ENCODE assay signal across 14 cellular contexts in the genomic region with DNA sequence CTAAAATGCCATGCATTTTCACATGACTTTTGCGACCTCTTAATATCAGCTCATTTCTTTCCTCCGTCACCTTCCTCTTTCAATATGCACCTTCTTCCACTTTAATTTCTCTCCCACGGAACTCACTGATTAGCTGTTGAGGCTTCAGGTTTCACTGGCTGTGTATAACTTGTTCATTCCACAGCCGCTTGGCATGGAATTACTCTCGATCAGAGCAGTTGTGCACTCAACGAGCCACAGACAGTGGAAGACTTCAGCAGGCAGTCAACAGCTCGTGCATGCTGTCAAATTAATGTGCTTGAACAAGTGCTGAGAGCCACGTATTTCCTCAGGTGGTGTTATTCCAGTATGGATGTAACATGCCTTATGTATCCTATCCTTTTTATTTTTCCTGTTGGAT.
DNase-seq lines count a peak whose midpoint lies in the region; ATAC-seq, FAIRE-seq and TF ChIP-seq lines count a peak whose summit lies in the region.
"Had no signal": no experiment of that assay in that cellular context is flagged by ENCODE, and none has a peak within 500 bp of the region (broad histone marks: within the 10 kb centered on the region; RNA-seq: fewer than 3 reads in every experiment).

No MANE protein-coding gene starts in this region.

- H3K27me3 Mint-ChIP-seq in type B pancreatic cell, result peaks cover 10% of the 10 kb centered on the region
- H3K27me3 Mint-ChIP-seq: CD4-positive, alpha-beta memory T cell had no signal

- no peak overlapping the region for H3K27ac Mint-ChIP-seq in type B pancreatic cell
- H3K27ac Mint-ChIP-seq: CD4-positive, alpha-beta memory T cell; GM23338 had no signal

- H3K9me2 ChIP-seq in Karpas-422 (replicated peaks; ENCODE audit: insufficient read depth, low read length), result no peaks in the 10 kb centered on the region

- no peaks in the 10 kb centered on the region for H3K9me3 ChIP-seq in Karpas-422 (ENCODE audit: low read length)
- H3K9me3 ChIP-seq in MG63, result no peaks in the 10 kb centered on the region
- no peaks in the 10 kb centered on the region for H3K9me3 ChIP-seq in keratinocyte (ENCODE audit: control insufficient read depth, low read depth, low read length)
- H3K9me3 ChIP-seq: A549, BE2C had no signal

- peaks cover 5% of the 10 kb centered on the region for H3K4me1 Mint-ChIP-seq in type B pancreatic cell (ENCODE audit: unreplicated experiment)

- H2AFZ ChIP-seq in Karpas-422 (ENCODE audit: low read length), result peak overlapping the region; percentile 30; the same call in 1 of the 2 replicates
- H2AFZ ChIP-seq in keratinocyte (ENCODE audit: control insufficient read depth, low read length), result peak overlapping the region; percentile 4
- H2AFZ ChIP-seq: GM23338 had no signal

- dilution Hi-C loops in keratinocyte (cut with MboI; ENCODE audit: extremely low pct_ligation_motif_present, low sequenced_read_pairs), result no loop called here

- H4K20me1 ChIP-seq in Karpas-422 (ENCODE audit: insufficient read depth, low read depth, low read length), result no peaks in the 10 kb centered on the region
- no peaks in the 10 kb centered on the region for H4K20me1 ChIP-seq in keratinocyte (ENCODE audit: control insufficient read depth, extremely low read depth, insufficient read depth, low read length)

- peak overlapping the region; percentile 4 for H3K4me3 Mint-ChIP-seq in type B pancreatic cell
- H3K4me3 Mint-ChIP-seq: CD4-positive, alpha-beta memory T cell; GM23338 had no signal

- H3K36me3 Mint-ChIP-seq in type B pancreatic cell, result no peaks in the 10 kb centered on the region
- H3K36me3 Mint-ChIP-seq: CD4-positive, alpha-beta memory T cell had no signal

- peaks cover 8% of the 10 kb centered on the region; the same call in 1 of the 2 replicates for H3K4me1 ChIP-seq in Karpas-422 (ENCODE audit: low read length)
- peaks cover 3% of the 10 kb centered on the region for H3K4me1 ChIP-seq in keratinocyte (ENCODE audit: control insufficient read depth, extremely low read depth, insufficient read depth, low read length)
- H3K4me1 ChIP-seq: A549, BE2C had no signal

- H3K9me1 ChIP-seq in keratinocyte (ENCODE audit: control insufficient read depth, extremely low read depth, insufficient read depth, low read length), result no peaks in the 10 kb centered on the region

- H3K4me2 ChIP-seq in Karpas-422 (ENCODE audit: low read depth, low read length, poor library complexity, severe bottlenecking) (peak overlapping the region; percentile 43), keratinocyte (ENCODE audit: control insufficient read depth, extremely low read depth, insufficient read depth, low read depth, low read length) (no peak overlapping the region)
- H3K4me2 ChIP-seq: A549, GM23338 had no signal

- no peak for FAIRE-seq in keratinocyte (lab: Jason Lieb, UNC)
- FAIRE-seq: A549, GM12878 had no signal

- H3K27ac ChIP-seq in Karpas-422 (ENCODE audit: low read length), result no peak overlapping the region
- no peak overlapping the region for H3K27ac ChIP-seq in keratinocyte (ENCODE audit: control insufficient read depth, insufficient read depth, low read length)
- H3K27ac ChIP-seq: A549, C4-2B had no signal

- H3K9me3 Mint-ChIP-seq in type B pancreatic cell, result no peaks in the 10 kb centered on the region
- H3K9me3 Mint-ChIP-seq: GM23338 had no signal

- H3K36me3 ChIP-seq in Karpas-422 (ENCODE audit: insufficient read depth, low read length) (no peaks in the 10 kb centered on the region), MG63 (no peaks in the 10 kb centered on the region), keratinocyte (ENCODE audit: control insufficient read depth in 2 of 2, extremely low read depth in 1 of 2, insufficient read depth in 2 of 2, low read length in 2 of 2) (no peaks in the 10 kb centered on the region)
- H3K36me3 ChIP-seq: BE2C had no signal

- TF ChIP-seq CTCF in keratinocyte (optimal IDR thresholded peaks at IDR 0.05 in 1 of 3, IDR thresholded peaks at IDR 0.05 in 1 of 3, conservative IDR thresholded peaks at IDR 0.05 in 1 of 3; ENCODE audit: extremely low read depth in 1 of 3, insufficient read depth in 2 of 3, low read length in 3 of 3) (no peak), type B pancreatic cell (conservative IDR thresholded peaks at IDR 0.05) (no peak)

- H3K9ac ChIP-seq in Karpas-422 (ENCODE audit: low read length) (no peak overlapping the region), keratinocyte (ENCODE audit: control insufficient read depth, extremely low read depth, insufficient read depth, low read length) (no peak overlapping the region)

- H3K4me3 ChIP-seq in Karpas-422 (ENCODE audit: low read length) (peak overlapping the region; percentile 36; the same call in 1 of the 2 replicates), MG63 (no peak overlapping the region), keratinocyte (ENCODE audit: control insufficient read depth in 2 of 3, extremely low read depth in 1 of 3, insufficient read depth in 2 of 3, low read depth in 1 of 3, low read length in 3 of 3) (no peak overlapping the region)
- H3K4me3 ChIP-seq: A549, GM12878, GM23338 had no signal

- no peak for ATAC-seq in GM21529 (IDR thresholded peaks at IDR 0.05; ENCODE audit: unreplicated experiment)
- ATAC-seq: A549, GM12878, GM23338 had no signal

- no peak for DNase-seq in Karpas-422
- DNase-seq in MG63, result peak; percentile 4
- no peak for DNase-seq in keratinocyte (ENCODE audit: low read depth, low spot score)
- DNase-seq in type B pancreatic cell (ENCODE audit: extremely low spot score, unreplicated experiment), result no peak
- no peak for DNase-seq in NCI-H2081 (lab: John Stamatoyannopoulos, UW)
- DNase-seq: BE2C; CD4-positive, alpha-beta memory T cell; DMS79; H7 had no signal

- H3K79me2 ChIP-seq in Karpas-422 (ENCODE audit: low read length), result no peaks in the 10 kb centered on the region
- no peaks in the 10 kb centered on the region for H3K79me2 ChIP-seq in keratinocyte (ENCODE audit: control insufficient read depth, insufficient read depth, low read length)

- H3K27me3 ChIP-seq in Karpas-422 (ENCODE audit: low read length) (no peaks in the 10 kb centered on the region), MG63 (no peaks in the 10 kb centered on the region), keratinocyte (ENCODE audit: control insufficient read depth, extremely low read depth, insufficient read depth, low read length) (no peaks in the 10 kb centered on the region)
- H3K27me3 ChIP-seq: BE2C had no signal
